Comparison of ENCODE assay signal across 8 cellular contexts in the genomic region with DNA sequence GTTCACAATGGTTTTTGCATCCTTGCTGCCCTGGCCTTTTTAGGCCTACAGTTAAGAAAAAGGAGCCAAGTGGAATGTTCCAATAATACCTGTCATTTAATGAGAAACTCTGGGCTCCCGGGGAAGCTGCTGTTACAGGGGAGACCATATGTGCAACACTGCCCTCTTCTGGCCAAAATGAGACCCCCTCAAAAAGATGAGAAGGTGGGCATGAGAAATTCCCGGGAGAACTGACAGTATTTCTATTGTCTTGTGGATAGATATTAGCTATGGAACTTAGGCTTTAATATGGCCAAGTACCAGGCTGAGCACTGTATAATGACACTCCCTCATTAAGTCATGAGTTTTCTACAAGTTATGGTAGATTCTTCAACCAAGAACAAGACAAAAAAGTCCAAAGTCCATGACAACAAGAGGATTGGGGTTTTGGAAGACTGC.
DNase-seq lines count a peak whose midpoint lies in the region; ATAC-seq and TF ChIP-seq lines count a peak whose summit lies in the region.

No MANE protein-coding gene starts in this region.

- H3K4me1 ChIP-seq in HCT116 (ENCODE audit: control insufficient read depth in 1 of 2, insufficient read depth in 2 of 2, low read length in 2 of 2) (no peaks in the 10 kb centered on the region), OCI-LY3 (ENCODE audit: low read length) (no peaks in the 10 kb centered on the region), gastrocnemius medialis (no peaks in the 10 kb centered on the region)

- H3K27me3 ChIP-seq in HCT116 (ENCODE audit: insufficient read depth, low read length) (no peaks in the 10 kb centered on the region), OCI-LY3 (ENCODE audit: low read depth, low read length) (no peaks in the 10 kb centered on the region), gastrocnemius medialis (no peaks in the 10 kb centered on the region)

- RAD21 ChIA-PET in HCT116 (lab: Charles Lee; ENCODE audit: low non-redundant PET in 1 of 2, low total read pairs in 2 of 2, uncharacterized antibody in 2 of 2, unreplicated experiment in 2 of 2): interaction anchor here (1.0 to 1.4 kb wide), 3 partner anchors 120 to 181 kb away, joined by 3 to 4 read pairs (median 3); no protein-coding TSS in a partner anchor

- H2AFZ ChIP-seq in HCT116 (ENCODE audit: low read depth, low read length, poor library complexity, severe bottlenecking): no peak overlapping the region
- H2AFZ ChIP-seq in OCI-LY3 (ENCODE audit: low read depth, low read length): no peak overlapping the region

- intact Hi-C loops in HCT116 (cut with micrococcal nuclease): loop anchor here (2.0 to 5.0 kb wide), 4 partner anchors 119 to 180 kb away; no protein-coding TSS in a partner anchor
- intact Hi-C loops in gastrocnemius medialis (cut with DNase I; ENCODE audit: low total_unique reads): loop anchor here (1.0 to 10.0 kb wide), 4 partner anchors 117 to 637 kb away; no protein-coding TSS in a partner anchor

- no peak for TF ChIP-seq POLR2A in HCT116 (IDR thresholded peaks at IDR 0.05; ENCODE audit: borderline replicate concordance, extremely low read depth, insufficient read depth, insufficient read length)
- TF ChIP-seq POLR2A in gastrocnemius medialis (IDR thresholded peaks at IDR 0.05): no peak

- H3K79me2 ChIP-seq in HCT116 (ENCODE audit: insufficient read depth, low read length): no peaks in the 10 kb centered on the region
- no peaks in the 10 kb centered on the region for H3K79me2 ChIP-seq in OCI-LY3 (ENCODE audit: low read length)

- H3K27ac ChIP-seq in HCT116 (ENCODE audit: low read depth, low read length) (no peak overlapping the region), OCI-LY3 (ENCODE audit: low read length) (no peak overlapping the region), gastrocnemius medialis (no peak overlapping the region)

- H4K20me1 ChIP-seq in HCT116 (ENCODE audit: insufficient read depth) (no peaks in the 10 kb centered on the region), OCI-LY3 (ENCODE audit: insufficient read depth, low read length) (no peaks in the 10 kb centered on the region)

- H3K4me3 Mint-ChIP-seq in glutamatergic neuron (ENCODE audit: unreplicated experiment): no peak overlapping the region

- peak overlapping the region; percentile 31 for H3K27ac Mint-ChIP-seq in glutamatergic neuron (ENCODE audit: unreplicated experiment)

- no TSS peak for BruUV-seq in HCT116 (replicated peaks; lab: Mats Ljungman, UMichigan)

- ATAC-seq in HCT116: peak; percentile 80
- no peak for ATAC-seq in gastrocnemius medialis
- ATAC-seq in activated CD4-positive, CD25-positive, alpha-beta regulatory T cell treated with anti-CD3 and anti-CD28 coated beads, Interleukin-2, amount 50 U/mL, for 24 hours: no peak
- no peak for ATAC-seq in GM21526 (IDR thresholded peaks at IDR 0.05; ENCODE audit: low FRiP score, unreplicated experiment)

- H3K9me3 ChIP-seq in HCT116 (ENCODE audit: control insufficient read depth in 1 of 2, insufficient read depth in 1 of 2, low read depth in 1 of 2, low read length in 2 of 2): no peaks in the 10 kb centered on the region
- H3K9me3 ChIP-seq in OCI-LY3 (ENCODE audit: insufficient read depth, low read length): no peaks in the 10 kb centered on the region
- no peaks in the 10 kb centered on the region for H3K9me3 ChIP-seq in gastrocnemius medialis

- no peak overlapping the region for H3K9ac ChIP-seq in HCT116 (ENCODE audit: low read length)
- no peak overlapping the region for H3K9ac ChIP-seq in OCI-LY3 (ENCODE audit: low read length)

- H3K36me3 ChIP-seq in HCT116 (ENCODE audit: control insufficient read depth in 1 of 2, insufficient read depth in 2 of 2, low read length in 2 of 2) (no peaks in the 10 kb centered on the region), OCI-LY3 (replicated peaks; ENCODE audit: low read depth, low read length) (no peaks in the 10 kb centered on the region), gastrocnemius medialis (no peaks in the 10 kb centered on the region)

- CTCF ChIA-PET in HCT116 (lab: Charles Lee): interaction anchor here (0.7 to 2.7 kb wide), 19 partner anchors 9 to 688 kb away, joined by 3 to 16 read pairs (median 5); partner anchors contain the start of gene OPTN

- H3K9me3 Mint-ChIP-seq in glutamatergic neuron (ENCODE audit: unreplicated experiment): peaks cover 1% of the 10 kb centered on the region

- H3K36me3 Mint-ChIP-seq in glutamatergic neuron (ENCODE audit: unreplicated experiment): peaks cover 6% of the 10 kb centered on the region

- H3K4me3 ChIP-seq in HCT116 (replicated peaks in 1 of 2; ENCODE audit: low read depth in 1 of 2, low read length in 2 of 2) (no peak overlapping the region), OCI-LY3 (ENCODE audit: low read length) (no peak overlapping the region), gastrocnemius medialis (no peak overlapping the region)

- in situ Hi-C loops in gastrocnemius medialis (cut with MboI; ENCODE audit: low sequenced_read_pairs in 4 of 4): loop anchor here in 3 of 4 donors (5.0 to 25.0 kb wide), 4 partner anchors 185 to 640 kb away; no protein-coding TSS in a partner anchor

- DNase-seq in COLO829 (ENCODE audit: low spot score) (peak; percentile 37), HCT116 (ENCODE audit: low read depth, low spot score) (peak; percentile 33), glutamatergic neuron (peak; percentile 67), gastrocnemius medialis (no peak)
- peak; percentile 21 for DNase-seq in activated gamma-delta T cell treated with anti-CD3 and anti-CD28 coated beads, Interleukin-2, amount 50 U/mL, for 16 hours (ENCODE audit: low read depth)

- POLR2A ChIA-PET in HCT116 (lab: Charles Lee): no interaction called here

- no peaks in the 10 kb centered on the region for H3K9me2 ChIP-seq in HCT116 (ENCODE audit: insufficient read depth)

- TF ChIP-seq RAD21 in HCT116 (IDR thresholded peaks at IDR 0.05; ENCODE audit: low read depth): peak; percentile 79

- H3K4me1 Mint-ChIP-seq in glutamatergic neuron (ENCODE audit: low read depth, unreplicated experiment): peaks cover 6% of the 10 kb centered on the region

- peak; percentile 75 to 93 (median 75) for TF ChIP-seq CTCF in HCT116 (IDR thresholded peaks at IDR 0.05 in 2 of 3, conservative IDR thresholded peaks at IDR 0.05 in 1 of 3; ENCODE audit: borderline replicate concordance in 1 of 3, insufficient read depth in 1 of 3, low read depth in 2 of 3, low read length in 2 of 3)
- TF ChIP-seq CTCF in OCI-LY3 (IDR thresholded peaks at IDR 0.05; ENCODE audit: low read depth, low read length): peak; percentile 68
- peak; percentile 78 for TF ChIP-seq CTCF in glutamatergic neuron (IDR thresholded peaks at IDR 0.05; ENCODE audit: partially characterized antibody, unreplicated experiment)
- peak; percentile 20 to 75 (median 63) for TF ChIP-seq CTCF in gastrocnemius medialis (IDR thresholded peaks at IDR 0.05 in 4 of 5, conservative IDR thresholded peaks at IDR 0.05 in 1 of 5)

- no peaks in the 10 kb centered on the region for H3K27me3 Mint-ChIP-seq in glutamatergic neuron (ENCODE audit: unreplicated experiment)

- H3K4me2 ChIP-seq in HCT116 (ENCODE audit: low read length): no peak overlapping the region
- H3K4me2 ChIP-seq in OCI-LY3 (ENCODE audit: low read length): no peak overlapping the region

TF ChIP-seq in HCT116, 20 proteins besides CTCF, POLR2A, EP300 and RAD21:
- TF ChIP-seq, protein P1, sequence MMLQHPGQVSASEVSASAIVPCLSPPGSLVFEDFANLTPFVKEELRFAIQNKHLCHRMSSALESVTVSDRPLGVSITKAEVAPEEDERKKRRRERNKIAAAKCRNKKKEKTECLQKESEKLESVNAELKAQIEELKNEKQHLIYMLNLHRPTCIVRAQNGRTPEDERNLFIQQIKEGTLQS (IDR thresholded peaks at IDR 0.05): no peak
- TF ChIP-seq, protein P2, sequence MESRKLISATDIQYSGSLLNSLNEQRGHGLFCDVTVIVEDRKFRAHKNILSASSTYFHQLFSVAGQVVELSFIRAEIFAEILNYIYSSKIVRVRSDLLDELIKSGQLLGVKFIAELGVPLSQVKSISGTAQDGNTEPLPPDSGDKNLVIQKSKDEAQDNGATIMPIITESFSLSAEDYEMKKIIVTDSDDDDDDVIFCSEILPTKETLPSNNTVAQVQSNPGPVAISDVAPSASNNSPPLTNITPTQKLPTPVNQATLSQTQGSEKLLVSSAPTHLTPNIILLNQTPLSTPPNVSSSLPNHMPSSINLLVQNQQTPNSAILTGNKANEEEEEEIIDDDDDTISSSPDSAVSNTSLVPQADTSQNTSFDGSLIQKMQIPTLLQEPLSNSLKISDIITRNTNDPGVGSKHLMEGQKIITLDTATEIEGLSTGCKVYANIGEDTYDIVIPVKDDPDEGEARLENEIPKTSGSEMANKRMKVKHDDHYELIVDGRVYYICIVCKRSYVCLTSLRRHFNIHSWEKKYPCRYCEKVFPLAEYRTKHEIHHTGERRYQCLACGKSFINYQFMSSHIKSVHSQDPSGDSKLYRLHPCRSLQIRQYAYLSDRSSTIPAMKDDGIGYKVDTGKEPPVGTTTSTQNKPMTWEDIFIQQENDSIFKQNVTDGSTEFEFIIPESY (IDR thresholded peaks at IDR 0.05; ENCODE audit: extremely low read depth, insufficient replicate concordance, low read length): no peak
- no peak for TF ChIP-seq ZNF274 (IDR thresholded peaks at IDR 0.05; ENCODE audit: low read depth, low read length)
- TF ChIP-seq SRF (IDR thresholded peaks at IDR 0.05; ENCODE audit: low read depth): no peak
- no peak for TF ChIP-seq TCF7L2 (IDR thresholded peaks at IDR 0.05; ENCODE audit: borderline replicate concordance, extremely low read depth, insufficient read depth, insufficient read length)
- no peak for TF ChIP-seq SIN3A (IDR thresholded peaks at IDR 0.05; ENCODE audit: low read depth)
- TF ChIP-seq MAX (IDR thresholded peaks at IDR 0.05): no peak
- no peak for TF ChIP-seq FOSL1 (IDR thresholded peaks at IDR 0.05; ENCODE audit: low read depth)
- TF ChIP-seq ELF1 (IDR thresholded peaks at IDR 0.05; ENCODE audit: borderline replicate concordance, low read depth): no peak
- TF ChIP-seq EZH2 (IDR thresholded peaks at IDR 0.05): no peak
- no peak for TF ChIP-seq JUND (IDR thresholded peaks at IDR 0.05)
- TF ChIP-seq SP1 (IDR thresholded peaks at IDR 0.05; ENCODE audit: low read depth): no peak
- no peak for TF ChIP-seq EGR1 (IDR thresholded peaks at IDR 0.05; ENCODE audit: low read depth)
- no peak for TF ChIP-seq CBX3 (IDR thresholded peaks at IDR 0.05; ENCODE audit: low read depth)

Comparison
In these comparisons a context has a peak if more than half of its experiments do, and no peak if none do; other contexts are left out.
1. DNase-seq: peak in COLO829 (single experiment), HCT116 (single experiment), activated gamma-delta T cell treated with anti-CD3 and anti-CD28 coated beads, Interleukin-2, amount 50 U/mL, for 16 hours (single experiment) and glutamatergic neuron (single experiment); none in gastrocnemius medialis (0 of 2).
2. Peak in every context shown above with its lines, with median percentiles within 50 percentile points of each other: CTCF ChIP-seq.